27 cellular contexts compared by ENCODE assay signal in the genomic region with DNA sequence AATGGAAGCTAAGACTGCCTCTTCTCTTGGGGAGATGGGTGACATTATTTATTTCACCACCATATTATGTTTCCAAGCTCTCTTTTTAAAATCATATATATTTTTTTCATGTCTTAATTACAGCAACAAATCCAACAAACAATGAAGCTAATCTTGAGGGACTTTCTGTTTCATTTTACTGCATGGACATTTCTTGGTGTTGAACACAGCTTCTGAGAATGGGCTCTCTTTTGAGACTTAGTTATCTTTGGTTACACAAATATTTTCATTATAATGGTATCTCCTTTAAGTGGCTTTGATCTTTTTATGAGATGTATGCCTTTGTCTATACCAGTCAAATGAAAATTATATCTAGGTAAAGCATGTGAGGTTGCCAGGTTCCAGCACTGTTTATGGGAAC.
"Had no signal": no experiment of that assay in that cellular context is flagged by ENCODE, and none has a peak within 500 bp of the region (broad histone marks: within the 10 kb centered on the region; RNA-seq: fewer than 3 reads in every experiment).

No MANE protein-coding gene starts in this region.

- H3K4me3 ChIP-seq: pancreas, prostate gland, right lobe of liver, sigmoid colon, stomach, thoracic aorta, thyroid gland, tibial nerve, upper lobe of left lung, vagina had no signal

- H3K27me3 Mint-ChIP-seq: natural killer cell treated with Interleukin-12 subunit alpha and Interleukin-12 subunit beta and Interleukin-15 and Interleukin-18, amount 100 ng/mL, for 72 hours; stimulated activated naive B cell treated with anti-CD40 and anti-IgM and Interleukin-4, amounts not matched to agents 10 μg/mL and 1 μg/mL and 100 μg/mL, for 72 hours; stimulated activated naive CD8-positive, alpha-beta T cell treated with anti-CD3 and anti-CD28 coated beads, Interleukin-15, Interleukin-2, amounts not matched to agents 100 ng/mL and 50 ng/mL, for 24 hours had no signal

- H3K4me1 ChIP-seq: pancreas, prostate gland, right lobe of liver, thyroid gland, upper lobe of left lung, vagina had no signal

- H3K4me1 Mint-ChIP-seq: nephron progenitor cell; neural crest cell; stimulated activated effector memory CD8-positive, alpha-beta T cell treated with anti-CD3 and anti-CD28 coated beads, Interleukin-12 subunit alpha, Interleukin-12 subunit beta, amount 100 ng/mL, for 72 hours; stimulated activated naive B cell treated with anti-CD40 and anti-IgM and Interleukin-4, amounts not matched to agents 10 μg/mL and 1 μg/mL and 100 μg/mL, for 72 hours had no signal

- H3K9me3 ChIP-seq: neutrophil, pancreas, prostate gland, right lobe of liver, sigmoid colon, stomach, thoracic aorta, thyroid gland, tibial nerve, upper lobe of left lung, vagina had no signal

- H3K4me3 Mint-ChIP-seq: natural killer cell treated with Interleukin-12 subunit alpha and Interleukin-12 subunit beta and Interleukin-15 and Interleukin-18, amount 100 ng/mL, for 72 hours; nephron progenitor cell; neural crest cell; stimulated activated effector memory CD8-positive, alpha-beta T cell treated with anti-CD3 and anti-CD28 coated beads, Interleukin-12 subunit alpha, Interleukin-12 subunit beta, amount 100 ng/mL, for 72 hours; stimulated activated naive B cell treated with anti-CD40 and anti-IgM and Interleukin-4, amounts not matched to agents 10 μg/mL and 1 μg/mL and 100 μg/mL, for 72 hours; stimulated activated naive CD8-positive, alpha-beta T cell treated with anti-CD3 and anti-CD28 coated beads, Interleukin-15, Interleukin-2, amounts not matched to agents 100 ng/mL and 50 ng/mL, for 24 hours had no signal

- H3K36me3 ChIP-seq: neutrophil, pancreas, prostate gland, right lobe of liver, sigmoid colon, stomach, thoracic aorta, thyroid gland, tibial nerve, upper lobe of left lung, vagina had no signal

- H3K9me3 Mint-ChIP-seq: nephron progenitor cell; neural crest cell; stimulated activated effector memory CD8-positive, alpha-beta T cell treated with anti-CD3 and anti-CD28 coated beads, Interleukin-12 subunit alpha, Interleukin-12 subunit beta, amount 100 ng/mL, for 72 hours; stimulated activated naive B cell treated with anti-CD40 and anti-IgM and Interleukin-4, amounts not matched to agents 10 μg/mL and 1 μg/mL and 100 μg/mL, for 72 hours had no signal

- ATAC-seq: natural killer cell treated with Interleukin-12 subunit alpha and Interleukin-12 subunit beta and Interleukin-15 and Interleukin-18, amount 100 ng/mL, for 72 hours; pancreas; right cardiac atrium; right lobe of liver; stimulated activated effector memory CD8-positive, alpha-beta T cell treated with anti-CD3 and anti-CD28 coated beads, Interleukin-12 subunit alpha, Interleukin-12 subunit beta, amount 100 ng/mL, for 72 hours; stimulated activated naive B cell treated with anti-CD40 and anti-IgM and Interleukin-4, amounts not matched to agents 10 μg/mL and 1 μg/mL and 100 μg/mL, for 72 hours had no signal

- DNase-seq: nephron progenitor cell; nucleus accumbens; pancreas; retina; right cardiac atrium; right lobe of liver; sigmoid colon; small intestine; stimulated activated CD4-positive, alpha-beta T cell treated with anti-CD3 and anti-CD28 coated beads, Interleukin-15, amount 100 ng/mL, for 24 hours; stimulated activated CD4-positive, alpha-beta T cell treated with anti-CD3 and anti-CD28 coated beads, Interleukin-2, amount 100 ng/mL, for 24 hours; stimulated activated CD4-positive, alpha-beta T cell treated with anti-CD3 and anti-CD28 coated beads, Interleukin-2, amount 100 ng/mL, for 48 hours; stimulated activated CD4-positive, alpha-beta T cell treated with anti-CD3 and anti-CD28 coated beads, Interleukin-4, amount 100 ng/mL, for 24 hours; stimulated activated naive B cell treated with anti-CD40 and anti-IgM and Interleukin-4, amounts not matched to agents 10 μg/mL and 1 μg/mL and 100 μg/mL, for 72 hours; stimulated activated naive CD4-positive, alpha-beta T cell treated with Interleukin-2 at 50 U/mL for 16 hours; stomach; thyroid gland; trophoblast cell; upper lobe of left lung had no signal

- H3K36me3 Mint-ChIP-seq: natural killer cell treated with Interleukin-12 subunit alpha and Interleukin-12 subunit beta and Interleukin-15 and Interleukin-18, amount 100 ng/mL, for 72 hours; stimulated activated effector memory CD8-positive, alpha-beta T cell treated with anti-CD3 and anti-CD28 coated beads, Interleukin-12 subunit alpha, Interleukin-12 subunit beta, amount 100 ng/mL, for 72 hours; stimulated activated naive B cell treated with anti-CD40 and anti-IgM and Interleukin-4, amounts not matched to agents 10 μg/mL and 1 μg/mL and 100 μg/mL, for 72 hours had no signal

- H3K27ac Mint-ChIP-seq: natural killer cell treated with Interleukin-12 subunit alpha and Interleukin-12 subunit beta and Interleukin-15 and Interleukin-18, amount 100 ng/mL, for 72 hours; nephron progenitor cell; stimulated activated effector memory CD8-positive, alpha-beta T cell treated with anti-CD3 and anti-CD28 coated beads, Interleukin-12 subunit alpha, Interleukin-12 subunit beta, amount 100 ng/mL, for 72 hours; stimulated activated naive B cell treated with anti-CD40 and anti-IgM and Interleukin-4, amounts not matched to agents 10 μg/mL and 1 μg/mL and 100 μg/mL, for 72 hours; stimulated activated naive CD8-positive, alpha-beta T cell treated with anti-CD3 and anti-CD28 coated beads, Interleukin-15, Interleukin-2, amounts not matched to agents 100 ng/mL and 50 ng/mL, for 24 hours had no signal

- H3K27me3 ChIP-seq: neutrophil, pancreas, right lobe of liver, sigmoid colon, stomach, thyroid gland, tibial nerve, upper lobe of left lung, vagina had no signal

- H3K27ac ChIP-seq: neutrophil, pancreas, prostate gland, right lobe of liver, sigmoid colon, stomach, thoracic aorta, thyroid gland, upper lobe of left lung, vagina had no signal
